ENCODE assay signal across 16 cellular contexts in the genomic region with DNA sequence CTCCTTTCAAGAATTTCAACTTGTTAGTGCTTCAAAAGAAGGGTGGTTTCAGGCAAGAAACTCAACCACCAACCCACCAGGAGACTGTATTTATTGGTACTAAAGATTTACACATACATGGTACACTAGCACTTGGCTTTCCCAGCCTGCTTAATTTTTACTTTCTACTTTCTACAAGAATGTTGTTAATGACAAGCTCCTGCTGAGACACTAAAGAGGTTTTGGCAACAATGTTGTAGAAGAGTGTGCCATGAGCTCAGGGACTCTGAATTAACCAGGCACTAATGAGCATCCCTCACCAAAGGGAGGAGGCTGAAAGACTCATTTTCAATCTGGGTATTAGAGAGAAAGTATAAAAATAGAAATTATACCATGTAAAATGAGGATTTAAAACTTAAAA.
"Had no signal": no experiment of that assay in that cellular context is flagged by ENCODE, and none has a peak within 500 bp of the region (broad histone marks: within the 10 kb centered on the region; RNA-seq: fewer than 3 reads in every experiment).

No MANE protein-coding gene starts in this region.

- H3K27me3 ChIP-seq: body of pancreas, colonic mucosa, esophagus squamous epithelium, thyroid gland had no signal

- H3K27ac ChIP-seq: colonic mucosa, thyroid gland, VCaP had no signal

- ATAC-seq: natural killer cell treated with Interleukin-12 subunit alpha and Interleukin-12 subunit beta and Interleukin-15 and Interleukin-18, amount 100 ng/mL, for 72 hours; stimulated activated memory B cell treated with anti-CD40 and anti-IgM and Interleukin-4, amounts not matched to agents 10 μg/mL and 1 μg/mL and 100 μg/mL, for 72 hours had no signal

- H3K9me3 ChIP-seq: body of pancreas, colonic mucosa, esophagus squamous epithelium, thyroid gland had no signal

- H3K4me3 ChIP-seq: body of pancreas, colonic mucosa, esophagus squamous epithelium, thyroid gland had no signal

- DNase-seq: activated CD4-positive, alpha-beta memory T cell treated with anti-CD3 and anti-CD28 coated beads, Interleukin-2, amount 10 ng/mL, durations not matched to agents 7 days and 5 days; activated naive CD4-positive, alpha-beta T cell treated with anti-CD3 and anti-CD28 coated beads, Interleukin-2, amount 50 U/mL, for 16 hours; activated T-cell treated with anti-CD3 and anti-CD28 coated beads, Interleukin-2, amount 50 U/mL, for 24 hours; central memory CD4-positive, alpha-beta T cell; colonic mucosa; esophagus squamous epithelium; glutamatergic neuron; hypothalamus; nucleus accumbens; posterior cingulate gyrus; T-helper 9 cell; thyroid gland had no signal

- H3K36me3 ChIP-seq: colonic mucosa, esophagus squamous epithelium, thyroid gland had no signal

- H3K4me1 ChIP-seq: colonic mucosa, thyroid gland had no signal
